ENCODE assay signal across 22 cellular contexts in the genomic region with DNA sequence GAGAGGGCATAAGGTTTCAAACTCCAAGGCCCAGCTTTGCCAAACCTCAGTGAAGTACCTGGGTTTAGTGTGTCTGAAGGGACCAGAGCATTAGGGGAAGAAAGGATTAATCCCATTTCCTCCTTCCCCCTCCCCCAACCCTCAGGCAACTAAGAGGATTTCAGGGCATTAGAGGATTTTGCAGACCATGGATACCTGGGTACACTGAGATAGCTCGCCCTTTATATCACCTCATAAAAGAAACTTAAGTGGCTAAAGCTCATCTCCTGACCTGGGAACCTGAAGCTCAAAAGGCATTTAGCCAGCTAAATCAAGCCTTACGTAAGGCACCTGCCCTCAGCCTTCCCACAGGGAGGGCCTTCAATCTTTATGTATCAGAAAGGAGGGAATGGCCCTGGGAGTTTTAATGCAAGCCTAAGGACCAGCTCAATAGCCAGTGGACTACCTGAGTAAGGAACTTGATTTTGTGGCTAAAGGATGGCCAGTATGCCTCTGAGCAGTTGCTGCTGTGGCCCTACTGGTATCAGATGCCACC.
"Had no signal": no experiment of that assay in that cellular context is flagged by ENCODE, and none has a peak within 500 bp of the region (broad histone marks: within the 10 kb centered on the region; RNA-seq: fewer than 3 reads in every experiment).

No MANE protein-coding gene starts in this region.

- H3K4me3 Mint-ChIP-seq: dendritic cell treated with granulocyte-macrophage colony-stimulating factor and Interleukin-4, amounts not matched to agents 40 ng/mL and 50 ng/mL, for 4 days; naive thymus-derived CD4-positive, alpha-beta T cell; nephron progenitor cell; stimulated activated effector memory CD8-positive, alpha-beta T cell treated with anti-CD3 and anti-CD28 coated beads, Interleukin-12 subunit alpha, Interleukin-12 subunit beta, amount 100 ng/mL, for 72 hours had no signal

- H3K36me3 ChIP-seq: left ventricle myocardium inferior, neutrophil, right lobe of liver, suprapubic skin, tibial artery, upper lobe of left lung, vagina had no signal

- H3K9me3 ChIP-seq: neutrophil, right lobe of liver had no signal

- H3K4me3 ChIP-seq: esophagus squamous epithelium, gastroesophageal sphincter, left ventricle myocardium inferior, lung, right lobe of liver, suprapubic skin, tibial artery, upper lobe of left lung, vagina had no signal

- H3K27me3 Mint-ChIP-seq: dendritic cell treated with granulocyte-macrophage colony-stimulating factor and Interleukin-4, amounts not matched to agents 40 ng/mL and 50 ng/mL, for 4 days had no signal

- H3K27ac ChIP-seq: esophagus squamous epithelium, gastroesophageal sphincter, left ventricle myocardium inferior, neutrophil, right lobe of liver, suprapubic skin, tibial artery, vagina had no signal

- FAIRE-seq: colon, keratinocyte had no signal

- H3K4me1 Mint-ChIP-seq: naive thymus-derived CD4-positive, alpha-beta T cell; nephron progenitor cell had no signal

- H3K4me1 ChIP-seq: gastroesophageal sphincter, left ventricle myocardium inferior, right lobe of liver, suprapubic skin, tibial artery, vagina had no signal

- ATAC-seq: gastroesophageal sphincter; naive thymus-derived CD4-positive, alpha-beta T cell; right lobe of liver; stimulated activated effector memory CD8-positive, alpha-beta T cell treated with anti-CD3 and anti-CD28 coated beads, Interleukin-12 subunit alpha, Interleukin-12 subunit beta, amount 100 ng/mL, for 72 hours; stimulated activated naive CD8-positive, alpha-beta T cell treated with anti-CD3 and anti-CD28 coated beads, Interleukin-15, Interleukin-2, amounts not matched to agents 100 U/mL and 50 U/mL, for 24 hours had no signal

- DNase-seq: esophagus squamous epithelium; foreskin fibroblast; glutamatergic neuron; left ventricle myocardium inferior; mesendoderm; naive thymus-derived CD4-positive, alpha-beta T cell; nephron progenitor cell; right lobe of liver; stimulated activated CD4-positive, alpha-beta T cell treated with anti-CD3 and anti-CD28 coated beads, Interleukin-4, amount 100 ng/mL, for 1 hour; stimulated activated CD8-positive, alpha-beta memory T cell treated with anti-CD3 and anti-CD28 coated beads, Interleukin-4, amount 100 ng/mL, for 48 hours; stimulated activated naive CD8-positive, alpha-beta T cell treated with anti-CD3 and anti-CD28 coated beads, Interleukin-15, Interleukin-2, amounts not matched to agents 100 U/mL and 50 U/mL, for 24 hours; tibial artery had no signal

- H3K27ac Mint-ChIP-seq: dendritic cell treated with granulocyte-macrophage colony-stimulating factor and Interleukin-4, amounts not matched to agents 40 ng/mL and 50 ng/mL, for 4 days; naive thymus-derived CD4-positive, alpha-beta T cell; nephron progenitor cell; stimulated activated effector memory CD8-positive, alpha-beta T cell treated with anti-CD3 and anti-CD28 coated beads, Interleukin-12 subunit alpha, Interleukin-12 subunit beta, amount 100 ng/mL, for 72 hours had no signal

- H3K36me3 Mint-ChIP-seq: stimulated activated effector memory CD8-positive, alpha-beta T cell treated with anti-CD3 and anti-CD28 coated beads, Interleukin-12 subunit alpha, Interleukin-12 subunit beta, amount 100 ng/mL, for 72 hours had no signal

- H3K27me3 ChIP-seq: esophagus squamous epithelium, gastroesophageal sphincter, neutrophil, right lobe of liver, suprapubic skin, tibial artery, upper lobe of left lung, vagina had no signal
